In the genomic region with DNA sequence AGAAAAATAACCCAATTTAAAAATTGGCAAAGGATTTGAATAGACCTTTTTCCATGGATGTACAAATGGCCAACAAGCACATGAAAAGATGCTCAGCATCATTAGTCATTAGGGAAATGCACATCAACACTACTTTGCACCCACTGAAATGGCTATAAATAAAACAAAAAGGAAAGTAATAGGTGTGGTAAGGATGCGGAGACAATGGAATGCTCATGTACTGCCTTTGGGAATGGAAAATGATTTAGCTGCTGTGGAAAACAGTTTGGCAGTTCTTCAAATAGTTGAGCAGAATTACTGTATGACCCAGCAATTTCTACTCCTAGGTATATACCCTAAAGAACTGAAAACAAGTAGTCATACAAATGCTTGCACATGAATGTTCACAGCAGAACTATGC, we compare ENCODE assay signal across 19 cellular contexts. TPM values are rescaled to one million over a fixed set of nuclear protein-coding genes. Genes with fewer than 3 reads are reported as not detected.
"Had no signal": no experiment of that assay in that cellular context is flagged by ENCODE, and none has a peak within 500 bp of the region (broad histone marks: within the 10 kb centered on the region; RNA-seq: fewer than 3 reads in every experiment).

No MANE protein-coding gene starts in this region.

- H3K4me3 ChIP-seq: cardiac muscle cell, colonic mucosa, skin epidermis, tibial artery, uterus had no signal

- H3K27ac Mint-ChIP-seq: activated CD4-positive, alpha-beta T cell treated with anti-CD3 and anti-CD28 coated beads, Interleukin-2, amount 10 ng/mL, durations not matched to agents 7 days and 5 days; activated naive CD4-positive, alpha-beta T cell treated with anti-CD3 and anti-CD28 coated beads, Interleukin-2, amount 50 U/mL, for 24 hours; activated T-helper 2 cell treated with anti-CD3 and anti-CD28 coated beads, Interferon-gamma antibody, Interleukin-2, Interleukin-4, amounts not matched to agents 10 μg/mL and 5 μg/mL and 100 μg/mL, durations not matched to agents 14 hours and 24 hours and 36 hours; memory B cell; natural killer cell had no signal

- H3K9me3 Mint-ChIP-seq: activated CD4-positive, alpha-beta T cell treated with anti-CD3 and anti-CD28 coated beads, Interleukin-2, amount 10 ng/mL, durations not matched to agents 7 days and 5 days; activated naive CD4-positive, alpha-beta T cell treated with anti-CD3 and anti-CD28 coated beads, Interleukin-2, amount 50 U/mL, for 24 hours; activated T-helper 2 cell treated with anti-CD3 and anti-CD28 coated beads, Interferon-gamma antibody, Interleukin-2, Interleukin-4, amounts not matched to agents 10 μg/mL and 5 μg/mL and 100 μg/mL, durations not matched to agents 14 hours and 24 hours and 36 hours; memory B cell; natural killer cell had no signal

- ATAC-seq: left colon, natural killer cell had no signal

- DNase-seq: activated CD4-positive, alpha-beta T cell treated with anti-CD3 and anti-CD28 coated beads, Interleukin-2, amount 10 ng/mL, durations not matched to agents 7 days and 5 days; activated CD4-positive, CD25-positive, alpha-beta regulatory T cell; activated CD8-positive, alpha-beta memory T cell treated with anti-CD3 and anti-CD28 coated beads for 24 hours; amygdala; colonic mucosa; effector CD8-positive, alpha-beta T cell; left colon; natural killer cell; posterior cingulate gyrus; T-helper 2 cell; tibial artery; uterus had no signal

- H3K4me1 Mint-ChIP-seq: activated CD4-positive, alpha-beta T cell treated with anti-CD3 and anti-CD28 coated beads, Interleukin-2, amount 10 ng/mL, durations not matched to agents 7 days and 5 days; activated naive CD4-positive, alpha-beta T cell treated with anti-CD3 and anti-CD28 coated beads, Interleukin-2, amount 50 U/mL, for 24 hours had no signal

- H3K4me3 Mint-ChIP-seq: activated CD4-positive, alpha-beta T cell treated with anti-CD3 and anti-CD28 coated beads, Interleukin-2, amount 10 ng/mL, durations not matched to agents 7 days and 5 days; activated naive CD4-positive, alpha-beta T cell treated with anti-CD3 and anti-CD28 coated beads, Interleukin-2, amount 50 U/mL, for 24 hours; memory B cell; natural killer cell had no signal

- H3K27me3 Mint-ChIP-seq: activated CD4-positive, alpha-beta T cell treated with anti-CD3 and anti-CD28 coated beads, Interleukin-2, amount 10 ng/mL, durations not matched to agents 7 days and 5 days; activated naive CD4-positive, alpha-beta T cell treated with anti-CD3 and anti-CD28 coated beads, Interleukin-2, amount 50 U/mL, for 24 hours; memory B cell had no signal

RNA-seq across cellular contexts. Expression of a gene that starts 37.4 kb away (rescaled TPM):
- total RNA-seq: glomerular endothelial cell had no signal

RNA-seq across cellular contexts. Expression of a gene that starts 52.8 kb away (rescaled TPM):
- total RNA-seq: mucosa of gallbladder had no signal
